ENCODE assay signal across 13 cellular contexts in the genomic region with DNA sequence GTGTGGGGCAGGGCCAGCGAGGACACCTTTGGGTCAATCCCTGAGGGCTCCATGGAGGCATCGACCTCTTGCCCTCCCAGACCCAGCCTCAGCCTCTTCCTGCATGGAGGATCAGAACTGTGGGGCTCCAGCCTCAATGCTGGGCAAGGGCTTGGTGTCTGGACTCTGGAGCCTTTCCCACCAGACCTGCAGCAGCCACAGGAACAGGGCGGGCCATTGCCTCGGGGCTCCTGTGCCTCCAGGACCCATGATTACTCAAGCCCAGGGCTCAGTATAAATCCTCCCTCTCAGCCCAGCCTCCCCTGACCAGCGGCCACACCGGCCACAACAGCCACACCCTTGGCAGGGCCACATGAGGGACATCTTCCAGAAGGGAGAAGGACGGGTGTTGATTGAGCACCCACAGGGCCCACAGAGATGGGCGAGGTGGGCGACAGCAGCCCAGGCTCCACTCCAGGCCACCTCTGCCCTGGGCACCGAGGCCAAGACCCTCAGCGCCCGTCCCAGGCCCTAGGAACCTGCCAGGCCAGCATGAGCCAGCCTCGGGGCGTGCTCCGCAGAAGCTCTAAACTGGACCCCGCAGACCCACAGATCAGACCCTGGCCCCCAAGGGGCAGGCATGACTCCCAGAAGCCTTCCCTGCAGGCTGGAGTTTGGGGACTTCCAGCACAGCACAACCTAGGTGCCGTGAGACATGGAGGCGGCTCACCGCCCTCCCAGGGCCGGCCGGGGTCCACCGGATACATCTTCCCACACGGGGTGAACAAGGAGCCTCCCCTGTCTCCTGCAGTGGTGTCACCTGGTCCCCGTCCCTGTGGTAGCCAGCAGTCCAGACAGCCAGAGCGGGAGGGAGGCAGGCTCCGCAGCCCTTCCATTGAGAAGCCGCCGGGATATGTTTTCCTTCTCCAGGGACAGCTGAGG. TPM values are rescaled to one million over a fixed set of nuclear protein-coding genes. Genes with fewer than 3 reads are reported as not detected.
DNase-seq lines count a peak whose midpoint lies in the region; ATAC-seq and TF ChIP-seq lines count a peak whose summit lies in the region.
"Had no signal": no experiment of that assay in that cellular context is flagged by ENCODE, and none has a peak within 500 bp of the region (broad histone marks: within the 10 kb centered on the region; RNA-seq: fewer than 3 reads in every experiment).

No MANE protein-coding gene starts in this region.

- TF ChIP-seq CTCF in H9 (conservative IDR thresholded peaks at IDR 0.05) (no peak), brain (conservative IDR thresholded peaks at IDR 0.05) (no peak), gastrocnemius medialis (IDR thresholded peaks at IDR 0.05 in 4 of 5, conservative IDR thresholded peaks at IDR 0.05 in 1 of 5) (no peak)

- H3K4me1 Mint-ChIP-seq in H9 (peaks cover 42 to 58% of the 10 kb centered on the region in 2 experiments), brain (peaks cover 80% of the 10 kb centered on the region)

- H3K36me3 Mint-ChIP-seq in H9 (ENCODE audit: insufficient read depth in 1 of 3, low read depth in 3 of 3) (peaks cover 0 to 3% (median 1%) of the 10 kb centered on the region in 3 experiments; a peak in 4 of 7 replicates), brain (no peaks in the 10 kb centered on the region)
- H3K36me3 Mint-ChIP-seq: activated naive CD8-positive, alpha-beta T cell treated with anti-CD3 and anti-CD28 coated beads, Interleukin-2, amount 10 ng/mL, durations not matched to agents 7 days and 5 days had no signal

- peaks cover 3% of the 10 kb centered on the region; the same call in 1 of the 2 replicates for H3K4me1 ChIP-seq in H9 (ENCODE audit: insufficient read depth, low read length)
- H3K4me1 ChIP-seq in neuronal stem cell (ENCODE audit: control insufficient read depth in 2 of 2, insufficient read depth in 1 of 2, low read depth in 1 of 2, low read length in 2 of 2) = peaks cover 28 to 48% of the 10 kb centered on the region in 2 donors
- H3K4me1 ChIP-seq in gastrocnemius medialis = peaks cover 39 to 63% of the 10 kb centered on the region in 2 donors

- no peak for TF ChIP-seq POLR2A in gastrocnemius medialis (IDR thresholded peaks at IDR 0.05)

- H3K4ac ChIP-seq in H9 (ENCODE audit: low read depth, low read length) = no peak overlapping the region
- no peak overlapping the region for H3K4ac ChIP-seq in neuronal stem cell (ENCODE audit: low read length)

- H4K20me1 ChIP-seq in H9 (ENCODE audit: control insufficient read depth, insufficient read depth, insufficient read length) = no peaks in the 10 kb centered on the region

- intact Hi-C loops in left colon (cut with DNase I, micrococcal nuclease) = no loop called here
- intact Hi-C loops in gastrocnemius medialis (cut with DNase I; ENCODE audit: low total_unique reads) = no loop called here

- H3K27me3 ChIP-seq in H9 (ENCODE audit: insufficient read depth, low read length) (no peaks in the 10 kb centered on the region), neuronal stem cell (ENCODE audit: control insufficient read depth in 3 of 3, insufficient read depth in 3 of 3, low read depth in 1 of 3, low read length in 3 of 3) (no peaks in the 10 kb centered on the region), gastrocnemius medialis (no peaks in the 10 kb centered on the region)
- H3K27me3 ChIP-seq: colonic mucosa had no signal

- ATAC-seq in left colon (no peak), gastrocnemius medialis (no peak)

- H2BK15ac ChIP-seq in H9 (ENCODE audit: low read depth, low read length) (no peak overlapping the region), neuronal stem cell (ENCODE audit: low read length) (peak overlapping the region; percentile 97)

- WGBS in H9 (ENCODE audit: extremely low coverage, insufficient read length, low lambda C conversion rate) = no CpG with 5 or more reads among the region's 28 CpGs
- no CpG with 5 or more reads among the region's 28 CpGs for WGBS in neuronal stem cell (ENCODE audit: extremely low coverage in 2 of 2, insufficient read length in 2 of 2, insufficient replicate concordance in 1 of 2), 2 donors

- H2BK120ac ChIP-seq in H9 (ENCODE audit: low read depth, low read length, poor library complexity, severe bottlenecking) = no peak overlapping the region
- H2BK120ac ChIP-seq in neuronal stem cell (ENCODE audit: low read depth, low read length) = peak overlapping the region; percentile 54

- no peaks in the 10 kb centered on the region for H3K23me2 ChIP-seq in H9 (ENCODE audit: insufficient read length, low read depth, low read length, poor library complexity, severe bottlenecking)

- H3K27ac ChIP-seq in H9 (ENCODE audit: insufficient read length, low read depth, low read length) = no peak overlapping the region
- H3K27ac ChIP-seq in neuronal stem cell (replicated peaks; ENCODE audit: low read length) = no peak overlapping the region
- no peak overlapping the region for H3K27ac ChIP-seq in gastrocnemius medialis
- H3K27ac ChIP-seq: colonic mucosa had no signal

- no peak overlapping the region for H3K4me3 ChIP-seq in neuronal stem cell (ENCODE audit: low read length in 2 of 2)
- no peak overlapping the region for H3K4me3 ChIP-seq in gastrocnemius medialis
- H3K4me3 ChIP-seq: colonic mucosa, mucosa of descending colon had no signal

- H2AFZ ChIP-seq in H9 (ENCODE audit: low read length) = no peak overlapping the region
- H2AFZ ChIP-seq in neuronal stem cell (ENCODE audit: low read length) = no peak overlapping the region

- no peak overlapping the region for H3T11ph ChIP-seq in H9 (ENCODE audit: low read length)

- H3K9me3 Mint-ChIP-seq in H9 (no peaks in the 10 kb centered on the region), brain (peaks cover 0 to 2% (median 0%) of the 10 kb centered on the region in 5 experiments)
- H3K9me3 Mint-ChIP-seq: activated naive CD8-positive, alpha-beta T cell treated with anti-CD3 and anti-CD28 coated beads, Interleukin-2, amount 10 ng/mL, durations not matched to agents 7 days and 5 days; CD4-positive, alpha-beta T cell had no signal

- no peak overlapping the region for H4K8ac ChIP-seq in H9 (replicated peaks; ENCODE audit: insufficient read length, low read depth, low read length)
- no peak overlapping the region for H4K8ac ChIP-seq in neuronal stem cell (ENCODE audit: low read depth, low read length)

- H3K4me2 ChIP-seq in H9 (ENCODE audit: insufficient read depth, insufficient read length, low read length) = no peak overlapping the region
- no peak overlapping the region for H3K4me2 ChIP-seq in neuronal stem cell (ENCODE audit: insufficient read depth, low read length, poor library complexity, severe bottlenecking)

- H3K56ac ChIP-seq in H9 (ENCODE audit: insufficient read length, low read depth, low read length) = no peak overlapping the region

- no peak overlapping the region for H2BK20ac ChIP-seq in H9 (ENCODE audit: low read depth, low read length, poor library complexity, severe bottlenecking)

- H3K4me3 Mint-ChIP-seq in H9 = no peak overlapping the region
- H3K4me3 Mint-ChIP-seq in brain = peak overlapping the region in 1 of 5 experiments; percentile 53
- H3K4me3 Mint-ChIP-seq: activated naive CD8-positive, alpha-beta T cell treated with anti-CD3 and anti-CD28 coated beads, Interleukin-2, amount 10 ng/mL, durations not matched to agents 7 days and 5 days; CD4-positive, alpha-beta T cell had no signal

- H3K79me1 ChIP-seq in H9 (ENCODE audit: insufficient read depth, low read depth, low read length, poor library complexity, severe bottlenecking) (peaks cover 4% of the 10 kb centered on the region), neuronal stem cell (ENCODE audit: low read depth, low read length) (peaks cover 24% of the 10 kb centered on the region)

- H3K9me3 ChIP-seq in H9 (ENCODE audit: control insufficient read depth, low read depth, low read length) = no peaks in the 10 kb centered on the region
- no peaks in the 10 kb centered on the region for H3K9me3 ChIP-seq in neuronal stem cell (replicated peaks in 1 of 2; ENCODE audit: control insufficient read depth in 2 of 2, insufficient read depth in 1 of 2, low read depth in 1 of 2, low read length in 2 of 2)
- H3K9me3 ChIP-seq in gastrocnemius medialis = no peaks in the 10 kb centered on the region
- H3K9me3 ChIP-seq: colonic mucosa, mucosa of descending colon had no signal

- peak overlapping the region; percentile 33 for H3K14ac ChIP-seq in H9 (ENCODE audit: insufficient read depth, low read length)
- H3K14ac ChIP-seq in neuronal stem cell (ENCODE audit: low read length) = peak overlapping the region; percentile 97

- DNase-seq in COLO668 (lab: John Stamatoyannopoulos, UW; ENCODE audit: unreplicated experiment) (peak; percentile 48), H9 (no peak), neuronal stem cell (ENCODE audit: low spot score) (no peak), DMS114 treated with DMSO at 0.1 percent for 48 hours (lab: John Stamatoyannopoulos, UW; ENCODE audit: unreplicated experiment) (no peak), left colon (no peak), gastrocnemius medialis (no peak)
- DNase-seq: activated CD4-positive, alpha-beta T cell treated with anti-CD3 and anti-CD28 coated beads for 1 hour; activated naive CD8-positive, alpha-beta T cell treated with anti-CD3 and anti-CD28 coated beads, Interleukin-2, amount 10 ng/mL, durations not matched to agents 7 days and 5 days; colonic mucosa; NCI-H187 treated with DMSO at 0.1 percent for 48 hours had no signal

- no peak overlapping the region for H2BK12ac ChIP-seq in H9 (ENCODE audit: insufficient read length, low read depth, low read length)
- H2BK12ac ChIP-seq in neuronal stem cell (ENCODE audit: low read length) = peak overlapping the region; percentile 58

- H3K9ac ChIP-seq in H9 (ENCODE audit: extremely low read depth, insufficient read length, low read length) (no peak overlapping the region), neuronal stem cell (ENCODE audit: low read depth, low read length, poor library complexity) (peak overlapping the region; percentile 60)

- H3K23ac ChIP-seq in H9 (ENCODE audit: insufficient read length, low read depth, low read length) (no peak overlapping the region), neuronal stem cell (ENCODE audit: low read depth, low read length, poor library complexity) (peak overlapping the region; percentile 91)

- in situ Hi-C loops in gastrocnemius medialis (cut with MboI; ENCODE audit: low sequenced_read_pairs in 4 of 4) = no loop called here

- peak overlapping the region; percentile 34 for H4K91ac ChIP-seq in H9 (ENCODE audit: insufficient read length, low read depth, low read length)
- no peak overlapping the region for H4K91ac ChIP-seq in neuronal stem cell (ENCODE audit: low read depth, low read length, poor library complexity)

- H2BK5ac ChIP-seq in H9 (ENCODE audit: insufficient read length, low read length) (no peak overlapping the region), neuronal stem cell (ENCODE audit: low read length) (peak overlapping the region; percentile 75)

- H3K27me3 Mint-ChIP-seq in H9 (ENCODE audit: low read depth) (no peaks in the 10 kb centered on the region), brain (peaks cover 2% of the 10 kb centered on the region)
- H3K27me3 Mint-ChIP-seq: activated naive CD8-positive, alpha-beta T cell treated with anti-CD3 and anti-CD28 coated beads, Interleukin-2, amount 10 ng/mL, durations not matched to agents 7 days and 5 days; CD4-positive, alpha-beta T cell had no signal

- peaks cover 67% of the 10 kb centered on the region; the same call in 1 of the 2 replicates for H3K79me2 ChIP-seq in H9 (ENCODE audit: insufficient read depth, low read length)

- H3K36me3 ChIP-seq in neuronal stem cell (replicated peaks in 1 of 2; ENCODE audit: control insufficient read depth in 2 of 2, insufficient read depth in 2 of 2, low read length in 2 of 2) = no peaks in the 10 kb centered on the region
- no peaks in the 10 kb centered on the region for H3K36me3 ChIP-seq in gastrocnemius medialis
- H3K36me3 ChIP-seq: colonic mucosa had no signal

- H3K18ac ChIP-seq in H9 (ENCODE audit: insufficient read length, low read depth, low read length) = peak overlapping the region; percentile 59
- peak overlapping the region; percentile 87 for H3K18ac ChIP-seq in neuronal stem cell (ENCODE audit: low read length)

- H4K5ac ChIP-seq in H9 (ENCODE audit: insufficient read length, low read depth, low read length) = no peak overlapping the region

- H2AK5ac ChIP-seq in H9 (ENCODE audit: insufficient read length, low read length) (no peak overlapping the region), neuronal stem cell (ENCODE audit: low read depth, low read length) (peak overlapping the region; percentile 90)

- H3K27ac Mint-ChIP-seq in H9 = peak overlapping the region in 1 of 3 experiments; percentile 39; a peak in 1 of 7 replicates
- peak overlapping the region in 3 of 5 experiments; percentile 79 to 84 (median 79) for H3K27ac Mint-ChIP-seq in brain
- H3K27ac Mint-ChIP-seq: activated naive CD8-positive, alpha-beta T cell treated with anti-CD3 and anti-CD28 coated beads, Interleukin-2, amount 10 ng/mL, durations not matched to agents 7 days and 5 days had no signal

RNA-seq across cellular contexts. Expression of a gene that starts 25.1 kb away (rescaled TPM):
- total RNA-seq in H9 (2021) = 220 and 226 TPM in 2 replicates
- 78.6 TPM for polyA plus RNA-seq in brain (ENCODE audit: insufficient read depth, low read depth, low replicate concordance)
- 80.7 TPM for polyA plus RNA-seq in neuronal stem cell (2013, experiment 1 of 2)
- 80.2 TPM for polyA plus RNA-seq in neuronal stem cell (2013, experiment 2 of 2)
- 100 to 1,000 TPM; 134 to 153 TPM for total RNA-seq in left colon
- 100 to 1,000 TPM in 2 of 4 donors, 10 to 100 TPM in 2; 37.7 to 123 (median 105) TPM for total RNA-seq in gastrocnemius medialis
